In the genomic region with DNA sequence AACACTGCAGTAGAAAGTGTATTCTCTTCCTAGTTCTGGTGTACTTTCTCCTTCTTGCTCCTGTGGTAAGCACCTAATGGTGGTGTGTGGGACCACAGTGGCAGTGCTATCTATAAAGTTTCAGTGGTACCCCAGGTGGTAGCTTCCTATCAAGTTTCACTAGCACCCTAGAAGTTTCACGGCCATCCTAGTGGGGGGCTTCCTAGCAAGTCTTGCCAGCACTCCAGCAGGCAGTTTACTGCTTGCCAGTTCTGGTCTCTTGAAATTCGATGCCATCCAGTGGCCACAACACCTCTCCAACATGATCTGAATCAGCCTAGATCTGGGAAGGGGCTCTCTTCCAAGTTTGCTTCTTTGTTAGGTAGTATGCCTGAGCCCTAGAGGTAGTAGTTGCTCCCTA, we compare ENCODE assay signal across 3 cellular contexts.
TF ChIP-seq lines count a peak whose summit lies in the region.

No MANE protein-coding gene starts in this region.

TF ChIP-seq in GM23338, 12 proteins besides CTCF, POLR2A, EP300 and RAD21 (continued from another document and continues in another):
- TF ChIP-seq, protein P1, sequence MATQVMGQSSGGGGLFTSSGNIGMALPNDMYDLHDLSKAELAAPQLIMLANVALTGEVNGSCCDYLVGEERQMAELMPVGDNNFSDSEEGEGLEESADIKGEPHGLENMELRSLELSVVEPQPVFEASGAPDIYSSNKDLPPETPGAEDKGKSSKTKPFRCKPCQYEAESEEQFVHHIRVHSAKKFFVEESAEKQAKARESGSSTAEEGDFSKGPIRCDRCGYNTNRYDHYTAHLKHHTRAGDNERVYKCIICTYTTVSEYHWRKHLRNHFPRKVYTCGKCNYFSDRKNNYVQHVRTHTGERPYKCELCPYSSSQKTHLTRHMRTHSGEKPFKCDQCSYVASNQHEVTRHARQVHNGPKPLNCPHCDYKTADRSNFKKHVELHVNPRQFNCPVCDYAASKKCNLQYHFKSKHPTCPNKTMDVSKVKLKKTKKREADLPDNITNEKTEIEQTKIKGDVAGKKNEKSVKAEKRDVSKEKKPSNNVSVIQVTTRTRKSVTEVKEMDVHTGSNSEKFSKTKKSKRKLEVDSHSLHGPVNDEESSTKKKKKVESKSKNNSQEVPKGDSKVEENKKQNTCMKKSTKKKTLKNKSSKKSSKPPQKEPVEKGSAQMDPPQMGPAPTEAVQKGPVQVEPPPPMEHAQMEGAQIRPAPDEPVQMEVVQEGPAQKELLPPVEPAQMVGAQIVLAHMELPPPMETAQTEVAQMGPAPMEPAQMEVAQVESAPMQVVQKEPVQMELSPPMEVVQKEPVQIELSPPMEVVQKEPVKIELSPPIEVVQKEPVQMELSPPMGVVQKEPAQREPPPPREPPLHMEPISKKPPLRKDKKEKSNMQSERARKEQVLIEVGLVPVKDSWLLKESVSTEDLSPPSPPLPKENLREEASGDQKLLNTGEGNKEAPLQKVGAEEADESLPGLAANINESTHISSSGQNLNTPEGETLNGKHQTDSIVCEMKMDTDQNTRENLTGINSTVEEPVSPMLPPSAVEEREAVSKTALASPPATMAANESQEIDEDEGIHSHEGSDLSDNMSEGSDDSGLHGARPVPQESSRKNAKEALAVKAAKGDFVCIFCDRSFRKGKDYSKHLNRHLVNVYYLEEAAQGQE (IDR thresholded peaks at IDR 0.05; ENCODE audit: unreplicated experiment) = no peak
- no peak for TF ChIP-seq POLR2AphosphoS5 (IDR thresholded peaks at IDR 0.05; ENCODE audit: low read depth)
- no peak for TF ChIP-seq EZH2phosphoT487 (IDR thresholded peaks at IDR 0.05; ENCODE audit: unreplicated experiment)
- no peak for TF ChIP-seq CREB1 (CRISPR knock-in tag; IDR thresholded peaks at IDR 0.05; ENCODE audit: low read depth)
- TF ChIP-seq ZNF114 (CRISPR knock-in tag; IDR thresholded peaks at IDR 0.05) = no peak
- no peak for TF ChIP-seq JUNB (IDR thresholded peaks at IDR 0.05; ENCODE audit: unreplicated experiment)

TF ChIP-seq in Ishikawa, 13 proteins besides CTCF, POLR2A, EP300 and RAD21:
- TF ChIP-seq, protein P1 (IDR thresholded peaks at IDR 0.05; ENCODE audit: low read depth) = no peak
- TF ChIP-seq NFIC (IDR thresholded peaks at IDR 0.05) = peak; percentile 44; the same call in 1 of the 2 replicates

TF ChIP-seq in WTC11, 78 proteins besides CTCF, POLR2A, EP300 and RAD21 (continued from another document):
- TF ChIP-seq ETV6 (CRISPR knock-in tag; IDR thresholded peaks at IDR 0.05) = no peak
- TF ChIP-seq, protein P2, sequence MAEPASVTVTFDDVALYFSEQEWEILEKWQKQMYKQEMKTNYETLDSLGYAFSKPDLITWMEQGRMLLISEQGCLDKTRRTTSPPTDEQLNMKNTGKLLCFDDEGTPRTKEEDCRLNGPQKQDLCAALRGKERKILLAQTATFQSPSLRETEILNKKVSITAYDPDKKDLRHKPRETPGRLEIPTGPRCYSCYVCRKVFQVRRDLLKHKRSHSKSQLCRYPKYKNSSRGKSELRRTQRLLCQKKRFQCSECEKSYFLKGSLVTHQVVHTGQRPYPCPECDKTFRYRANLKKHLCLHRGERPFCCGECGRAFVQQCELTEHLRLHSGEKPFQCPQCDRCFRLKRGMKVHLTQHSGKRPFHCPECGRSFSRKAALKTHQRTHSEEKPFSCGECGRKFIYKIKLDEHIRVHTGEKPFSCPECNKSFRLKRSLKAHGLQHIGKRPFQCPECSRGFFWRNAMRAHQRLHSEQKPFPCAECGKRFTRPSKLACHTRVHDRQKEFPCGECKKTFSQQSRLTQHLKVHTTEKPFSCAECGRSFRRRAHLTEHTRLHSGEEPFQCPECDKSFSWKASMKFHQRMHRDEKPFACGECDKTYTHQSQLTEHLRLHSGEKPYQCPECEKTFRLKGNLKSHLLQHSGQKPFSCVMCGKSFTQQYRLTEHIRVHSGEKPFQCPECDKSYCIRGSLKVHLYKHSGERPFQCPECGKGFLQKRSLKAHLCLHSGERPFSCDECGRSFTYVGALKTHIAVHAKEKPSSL (CRISPR knock-in tag; conservative IDR thresholded peaks at IDR 0.05) = no peak
- TF ChIP-seq, protein P3, sequence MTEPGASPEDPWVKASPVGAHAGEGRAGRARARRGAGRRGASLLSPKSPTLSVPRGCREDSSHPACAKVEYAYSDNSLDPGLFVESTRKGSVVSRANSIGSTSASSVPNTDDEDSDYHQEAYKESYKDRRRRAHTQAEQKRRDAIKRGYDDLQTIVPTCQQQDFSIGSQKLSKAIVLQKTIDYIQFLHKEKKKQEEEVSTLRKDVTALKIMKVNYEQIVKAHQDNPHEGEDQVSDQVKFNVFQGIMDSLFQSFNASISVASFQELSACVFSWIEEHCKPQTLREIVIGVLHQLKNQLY (CRISPR knock-in tag; IDR thresholded peaks at IDR 0.05) = no peak
- TF ChIP-seq, protein P4, sequence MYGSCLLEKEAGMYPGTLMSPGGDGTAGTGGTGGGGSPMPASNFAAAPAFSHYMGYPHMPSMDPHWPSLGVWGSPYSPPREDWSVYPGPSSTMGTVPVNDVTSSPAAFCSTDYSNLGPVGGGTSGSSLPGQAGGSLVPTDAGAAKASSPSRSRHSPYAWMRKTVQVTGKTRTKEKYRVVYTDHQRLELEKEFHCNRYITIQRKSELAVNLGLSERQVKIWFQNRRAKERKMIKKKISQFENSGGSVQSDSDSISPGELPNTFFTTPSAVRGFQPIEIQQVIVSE (CRISPR knock-in tag; IDR thresholded peaks at IDR 0.05; ENCODE audit: borderline replicate concordance) = no peak
- TF ChIP-seq, protein P5, sequence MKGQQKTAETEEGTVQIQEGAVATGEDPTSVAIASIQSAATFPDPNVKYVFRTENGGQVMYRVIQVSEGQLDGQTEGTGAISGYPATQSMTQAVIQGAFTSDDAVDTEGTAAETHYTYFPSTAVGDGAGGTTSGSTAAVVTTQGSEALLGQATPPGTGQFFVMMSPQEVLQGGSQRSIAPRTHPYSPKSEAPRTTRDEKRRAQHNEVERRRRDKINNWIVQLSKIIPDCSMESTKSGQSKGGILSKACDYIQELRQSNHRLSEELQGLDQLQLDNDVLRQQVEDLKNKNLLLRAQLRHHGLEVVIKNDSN (CRISPR knock-in tag; IDR thresholded peaks at IDR 0.05) = no peak
